In the genomic region with DNA sequence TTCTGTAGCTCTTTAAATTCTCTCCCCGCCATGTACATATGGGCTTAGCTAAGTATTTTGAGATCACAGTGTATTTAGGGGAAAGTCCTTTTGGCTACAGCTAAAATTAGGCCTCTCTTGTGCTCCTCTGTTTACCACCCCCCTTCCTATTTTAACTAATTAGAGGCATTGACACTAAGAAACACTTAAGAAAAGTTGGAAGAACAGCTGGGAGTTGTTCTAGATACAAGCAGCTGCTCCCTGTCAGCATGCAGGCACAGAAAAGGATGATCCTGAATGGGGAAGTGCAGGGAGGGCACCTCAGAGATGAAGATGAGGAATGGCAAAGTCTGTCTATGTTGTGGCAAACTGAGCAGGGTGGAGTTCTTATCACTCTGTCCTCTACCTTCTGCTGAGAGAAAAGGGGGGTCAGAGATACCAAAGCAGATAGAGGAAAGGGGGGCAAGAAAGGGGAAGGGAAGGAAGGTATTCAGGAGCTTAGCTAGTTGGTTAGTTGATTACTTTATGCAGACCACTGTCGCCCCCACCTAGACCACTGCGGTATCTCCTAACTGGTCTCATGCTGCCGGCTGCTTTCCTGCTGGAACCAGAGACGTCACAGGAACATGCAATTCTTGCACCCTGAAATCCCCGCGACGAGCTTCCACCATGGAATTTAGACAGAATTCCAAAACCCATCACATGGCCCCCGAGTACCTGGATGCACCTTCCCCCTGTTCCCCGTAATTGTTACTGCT, we compare ENCODE assay signal across 19 cellular contexts.
A peak's percentile ranks its signal among the peaks of the same experiment; 100 is the strongest.
DNase-seq lines count a peak whose midpoint lies in the region; ATAC-seq and TF ChIP-seq lines count a peak whose summit lies in the region.
"Had no signal": no experiment of that assay in that cellular context is flagged by ENCODE, and none has a peak within 500 bp of the region (broad histone marks: within the 10 kb centered on the region; RNA-seq: fewer than 3 reads in every experiment).

No MANE protein-coding gene starts in this region.

- DNase-seq in NCI-H69 (lab: John Stamatoyannopoulos, UW): peak; percentile 5
- DNase-seq in chondrocyte (ENCODE audit: low spot score): no peak
- DNase-seq in stomach: no peak
- DNase-seq in C1 segment of cervical spinal cord (lab: John Stamatoyannopoulos, UW): no peak
- no peak for DNase-seq in activated CD4-positive, alpha-beta memory T cell treated with anti-CD3 and anti-CD28 coated beads, Interleukin-2, amount 10 ng/mL, durations not matched to agents 7 days and 5 days
- DNase-seq in WERI-Rb-1: no peak
- DNase-seq: activated CD4-positive, CD25-positive, alpha-beta regulatory T cell; brain microvascular endothelial cell; DMS53; effector memory CD4-positive, alpha-beta T cell; KG1; kidney; naive thymus-derived CD4-positive, alpha-beta T cell; NCI-H146; NCI-H446 treated with DMSO at 0.1 percent for 48 hours; substantia nigra had no signal

- H3K36me3 ChIP-seq in mucosa of rectum (ENCODE audit: control insufficient read depth in 2 of 2, insufficient read depth in 2 of 2, low read length in 2 of 2) (no peaks in the 10 kb centered on the region), stomach (no peaks in the 10 kb centered on the region), WERI-Rb-1 (no peaks in the 10 kb centered on the region)
- H3K36me3 ChIP-seq: brain microvascular endothelial cell had no signal

- intact Hi-C loops in stomach (cut with DNase I; ENCODE audit: low total_unique reads): no loop called here

- no peak for TF ChIP-seq POLR2A in stomach (IDR thresholded peaks at IDR 0.05)

- H3K27me3 ChIP-seq in mucosa of rectum (ENCODE audit: control insufficient read depth in 2 of 2, insufficient read depth in 2 of 2, low read length in 2 of 2): no peaks in the 10 kb centered on the region
- H3K27me3 ChIP-seq in stomach: no peaks in the 10 kb centered on the region
- no peaks in the 10 kb centered on the region for H3K27me3 ChIP-seq in WERI-Rb-1 (ENCODE audit: insufficient read depth, low read depth, severe bottlenecking)
- H3K27me3 ChIP-seq: BLaER1, brain microvascular endothelial cell had no signal

- no peak overlapping the region for H3K4me3 Mint-ChIP-seq in chondrocyte (ENCODE audit: unreplicated experiment)
- H3K4me3 Mint-ChIP-seq in activated CD4-positive, alpha-beta memory T cell treated with anti-CD3 and anti-CD28 coated beads, Interleukin-2, amount 10 ng/mL, durations not matched to agents 7 days and 5 days: no peak overlapping the region

- CTCF ChIA-PET in activated CD4-positive, alpha-beta memory T cell treated with anti-CD3 and anti-CD28 coated beads, Interleukin-2, amount 10 ng/mL, durations not matched to agents 7 days and 5 days (lab: Charles Lee): interaction anchor here (1.2 kb wide), 1 partner anchor 27 kb away, joined by 3 read pairs; no protein-coding TSS in a partner anchor

- no peak overlapping the region for H3K9ac ChIP-seq in mucosa of rectum (ENCODE audit: low read depth in 1 of 2, low read length in 2 of 2)
- H3K9ac ChIP-seq: BLaER1 had no signal

- WGBS in stomach, 5 donors: 81 to 87% (median 82%) methylated on average over 10 of the region's 10 CpGs

- no peak for TF ChIP-seq CTCF in chondrocyte (IDR thresholded peaks at IDR 0.05)
- no peak for TF ChIP-seq CTCF in stomach (IDR thresholded peaks at IDR 0.05)
- TF ChIP-seq CTCF in WERI-Rb-1 (IDR thresholded peaks at IDR 0.05; ENCODE audit: low read depth, low read length): no peak

- H3K27ac ChIP-seq in mucosa of rectum (ENCODE audit: low read depth in 2 of 2, low read length in 2 of 2) (peak overlapping the region; percentile 62 to 69), stomach (peak overlapping the region in 4 of 5 donors; percentile 69 to 84 (median 75)), WERI-Rb-1 (no peak overlapping the region)
- H3K27ac ChIP-seq: BLaER1 had no signal

- H3K4me3 ChIP-seq in mucosa of rectum (ENCODE audit: low read length in 2 of 2) (no peak overlapping the region), stomach (no peak overlapping the region), WERI-Rb-1 (ENCODE audit: low read depth, low read length) (no peak overlapping the region)
- H3K4me3 ChIP-seq: BLaER1 had no signal

- H3K4me1 Mint-ChIP-seq in chondrocyte (ENCODE audit: low read depth): peaks cover 48% of the 10 kb centered on the region
- H3K4me1 Mint-ChIP-seq in activated CD4-positive, alpha-beta memory T cell treated with anti-CD3 and anti-CD28 coated beads, Interleukin-2, amount 10 ng/mL, durations not matched to agents 7 days and 5 days: peaks cover 9% of the 10 kb centered on the region

- TF ChIP-seq EP300 in stomach (IDR thresholded peaks at IDR 0.05): no peak

- H3K27me3 Mint-ChIP-seq in chondrocyte (ENCODE audit: low read depth): no peaks in the 10 kb centered on the region
- H3K27me3 Mint-ChIP-seq in activated CD4-positive, alpha-beta memory T cell treated with anti-CD3 and anti-CD28 coated beads, Interleukin-2, amount 10 ng/mL, durations not matched to agents 7 days and 5 days: no peaks in the 10 kb centered on the region
- H3K27me3 Mint-ChIP-seq: naive thymus-derived CD4-positive, alpha-beta T cell had no signal

- peaks cover 7% of the 10 kb centered on the region for H3K9me3 Mint-ChIP-seq in chondrocyte (ENCODE audit: low read depth)
- peaks cover 10% of the 10 kb centered on the region for H3K9me3 Mint-ChIP-seq in activated CD4-positive, alpha-beta memory T cell treated with anti-CD3 and anti-CD28 coated beads, Interleukin-2, amount 10 ng/mL, durations not matched to agents 7 days and 5 days

- H3K36me3 Mint-ChIP-seq in chondrocyte (ENCODE audit: low read depth): peaks cover 6% of the 10 kb centered on the region
- peaks cover 7% of the 10 kb centered on the region for H3K36me3 Mint-ChIP-seq in activated CD4-positive, alpha-beta memory T cell treated with anti-CD3 and anti-CD28 coated beads, Interleukin-2, amount 10 ng/mL, durations not matched to agents 7 days and 5 days (ENCODE audit: low read depth)

- POLR2A ChIA-PET in activated CD4-positive, alpha-beta memory T cell treated with anti-CD3 and anti-CD28 coated beads, Interleukin-2, amount 10 ng/mL, durations not matched to agents 7 days and 5 days (lab: Charles Lee): no interaction called here

- no peak for ATAC-seq in GM18907 (IDR thresholded peaks at IDR 0.05; ENCODE audit: unreplicated experiment)
- ATAC-seq: naive thymus-derived CD4-positive, alpha-beta T cell had no signal

- H3K9me3 ChIP-seq in mucosa of rectum (ENCODE audit: control insufficient read depth in 2 of 2, low read length in 2 of 2): no peaks in the 10 kb centered on the region
- H3K9me3 ChIP-seq in stomach: peaks cover 0 to 16% (median 5%) of the 10 kb centered on the region in 4 donors
- peaks cover 8% of the 10 kb centered on the region for H3K9me3 ChIP-seq in WERI-Rb-1 (ENCODE audit: severe bottlenecking)

- H3K4me1 ChIP-seq in mucosa of rectum (ENCODE audit: control insufficient read depth in 2 of 2, insufficient read depth in 2 of 2, low read length in 2 of 2): peaks cover 7% of the 10 kb centered on the region in 2 donors
- peaks cover 13 to 47% (median 38%) of the 10 kb centered on the region in 4 donors for H3K4me1 ChIP-seq in stomach

- H3K27ac Mint-ChIP-seq in chondrocyte (ENCODE audit: unreplicated experiment): peak overlapping the region; percentile 76
- H3K27ac Mint-ChIP-seq in activated CD4-positive, alpha-beta memory T cell treated with anti-CD3 and anti-CD28 coated beads, Interleukin-2, amount 10 ng/mL, durations not matched to agents 7 days and 5 days: no peak overlapping the region
